1 cellular context compared by ENCODE assay signal in genomic region chr5:76766746-76767145, GRCh38.
TF ChIP-seq lines count a peak whose summit lies in the region.

No MANE protein-coding gene starts in this region.

TF ChIP-seq in IMR-90, 13 proteins besides CTCF, POLR2A, EP300 and RAD21:
- TF ChIP-seq RCOR1 (IDR thresholded peaks at IDR 0.05; ENCODE audit: insufficient replicate concordance, low read length): no peak
- no peak for TF ChIP-seq CEBPB (IDR thresholded peaks at IDR 0.05; ENCODE audit: low read depth, low read length)
- no peak for TF ChIP-seq MAZ (IDR thresholded peaks at IDR 0.05; ENCODE audit: borderline replicate concordance, low read depth, low read length)
- TF ChIP-seq NFE2L2 (IDR thresholded peaks at IDR 0.05; ENCODE audit: low read depth, low read length): no peak
- peak; percentile 86 for TF ChIP-seq FOS (IDR thresholded peaks at IDR 0.05; ENCODE audit: low read depth, low read length)
TF ChIP-seq in IMR-90: peak in this region for 1.
